ENCODE assay signal across 7 cellular contexts in the genomic region with DNA sequence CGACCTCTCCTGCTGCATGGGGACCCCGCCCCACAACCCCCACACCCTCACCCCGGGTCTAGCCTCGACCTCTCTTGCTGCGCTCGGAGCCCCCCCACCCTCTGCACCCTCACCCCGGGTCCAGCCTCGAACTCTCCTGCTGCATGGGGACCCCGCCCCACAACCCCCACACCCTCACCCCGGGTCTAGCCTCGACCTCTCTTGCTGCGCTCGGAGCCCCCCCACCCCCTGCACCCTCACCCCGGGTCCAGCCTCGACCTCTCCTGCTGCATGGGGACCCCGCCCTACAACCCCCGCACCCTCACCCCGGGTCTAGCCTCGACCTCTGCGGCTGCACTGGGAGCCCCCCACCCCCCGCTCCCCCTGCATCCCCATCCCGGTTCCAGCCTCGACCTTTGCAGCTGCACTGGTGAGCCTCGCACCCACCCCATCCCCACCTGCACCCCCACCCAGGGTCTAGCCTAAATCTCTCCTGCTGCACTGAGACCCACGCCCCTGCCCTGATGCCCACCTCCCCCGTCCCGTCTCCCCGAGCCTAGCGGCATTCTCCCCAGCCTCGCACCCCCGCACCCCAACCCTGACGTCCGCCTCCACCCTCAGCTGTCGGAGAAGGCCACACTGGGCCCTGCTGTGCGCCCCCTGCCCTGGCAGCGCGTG.
DNase-seq lines count a peak whose midpoint lies in the region; ATAC-seq and TF ChIP-seq lines count a peak whose summit lies in the region.

No MANE protein-coding gene starts in this region.

- H3K79me2 ChIP-seq in OCI-LY1 (ENCODE audit: insufficient read depth, low read length), result no peaks in the 10 kb centered on the region

- DNase-seq in HAP-1 (ENCODE audit: low spot score in 2 of 2), result no peak
- DNase-seq in foreskin fibroblast, result no peak
- DNase-seq in NCI-H2107 treated with DMSO at 0.1 percent for 48 hours (lab: John Stamatoyannopoulos, UW; ENCODE audit: unreplicated experiment), result no peak

- H3K36me3 ChIP-seq in HAP-1 (replicated peaks) (peaks cover 11% of the 10 kb centered on the region; the same call in 1 of the 2 replicates), OCI-LY1 (ENCODE audit: insufficient read depth, low read length) (no peaks in the 10 kb centered on the region), subcutaneous abdominal adipose tissue (ENCODE audit: control insufficient read depth in 5 of 5, insufficient read depth in 5 of 5, low read length in 5 of 5) (peaks cover 0 to 10% (median 9%) of the 10 kb centered on the region in 5 donors)

- H2AFZ ChIP-seq in OCI-LY1 (ENCODE audit: low read length), result no peak overlapping the region

- H3F3A ChIP-seq in OCI-LY1 (ENCODE audit: insufficient read depth, low read length), result no peaks in the 10 kb centered on the region

- H3K9ac ChIP-seq in OCI-LY1 (ENCODE audit: low read length) (peak overlapping the region; percentile 55; the same call in 1 of the 2 replicates), subcutaneous abdominal adipose tissue (ENCODE audit: low read length in 5 of 5) (no peak overlapping the region)

- TF ChIP-seq CTCF in OCI-LY1 (IDR thresholded peaks at IDR 0.05; ENCODE audit: low read length) (no peak), foreskin fibroblast (IDR thresholded peaks at IDR 0.05; ENCODE audit: low read depth, low read length) (no peak)

- H3K4me3 ChIP-seq in HAP-1, result peak overlapping the region; percentile 49
- peak overlapping the region; percentile 62 for H3K4me3 ChIP-seq in OCI-LY1 (ENCODE audit: low read depth, low read length, poor library complexity, severe bottlenecking)
- H3K4me3 ChIP-seq in foreskin fibroblast (ENCODE audit: low read depth in 1 of 2, low read length in 2 of 2), result peak overlapping the region; percentile 43 to 57
- peak overlapping the region in 4 of 5 donors; percentile 70 to 88 (median 80) for H3K4me3 ChIP-seq in subcutaneous abdominal adipose tissue (ENCODE audit: low read depth in 1 of 5, low read length in 5 of 5)

- no peak overlapping the region for H3K27ac ChIP-seq in OCI-LY1 (ENCODE audit: low read depth, low read length, poor library complexity, severe bottlenecking)
- H3K27ac ChIP-seq in subcutaneous abdominal adipose tissue (ENCODE audit: low read depth, low read length), result no peak overlapping the region

- H3K4me2 ChIP-seq in OCI-LY1 (ENCODE audit: low read length), result peak overlapping the region; percentile 63

- H3K9me2 ChIP-seq in OCI-LY1 (ENCODE audit: low read depth, low read length), result no peaks in the 10 kb centered on the region

- no peak for ATAC-seq in HG02571 (IDR thresholded peaks at IDR 0.05; ENCODE audit: unreplicated experiment)
- no peak for ATAC-seq in HG03039 (IDR thresholded peaks at IDR 0.05; ENCODE audit: unreplicated experiment)

- H3K4me1 ChIP-seq in HAP-1, result peaks cover 12% of the 10 kb centered on the region
- peaks cover 18% of the 10 kb centered on the region for H3K4me1 ChIP-seq in OCI-LY1 (ENCODE audit: insufficient read depth, low read length, severe bottlenecking)
- H3K4me1 ChIP-seq in subcutaneous abdominal adipose tissue (ENCODE audit: control insufficient read depth in 5 of 5, insufficient read depth in 5 of 5, low read length in 5 of 5), result peaks cover 3 to 39% (median 29%) of the 10 kb centered on the region in 5 donors

- in situ Hi-C loops in HAP-1 (cut with MboI; ENCODE audit: low sequenced_read_pairs), result no loop called here

- H3K27me3 ChIP-seq in HAP-1 (ENCODE audit: low read depth) (no peaks in the 10 kb centered on the region), OCI-LY1 (ENCODE audit: insufficient read depth, low read length) (no peaks in the 10 kb centered on the region), subcutaneous abdominal adipose tissue (ENCODE audit: control insufficient read depth in 5 of 5, insufficient read depth in 4 of 5, low read length in 5 of 5) (peaks cover 0 to 4% (median 0%) of the 10 kb centered on the region in 5 donors)

- H4K20me1 ChIP-seq in OCI-LY1 (ENCODE audit: insufficient read depth, low read length), result no peaks in the 10 kb centered on the region

- H3K9me3 ChIP-seq in HAP-1 (no peaks in the 10 kb centered on the region), OCI-LY1 (ENCODE audit: low read length) (no peaks in the 10 kb centered on the region), subcutaneous abdominal adipose tissue (ENCODE audit: control insufficient read depth in 5 of 5, low read length in 5 of 5) (no peaks in the 10 kb centered on the region)
